ENCODE assay signal across 21 cellular contexts in the genomic region with DNA sequence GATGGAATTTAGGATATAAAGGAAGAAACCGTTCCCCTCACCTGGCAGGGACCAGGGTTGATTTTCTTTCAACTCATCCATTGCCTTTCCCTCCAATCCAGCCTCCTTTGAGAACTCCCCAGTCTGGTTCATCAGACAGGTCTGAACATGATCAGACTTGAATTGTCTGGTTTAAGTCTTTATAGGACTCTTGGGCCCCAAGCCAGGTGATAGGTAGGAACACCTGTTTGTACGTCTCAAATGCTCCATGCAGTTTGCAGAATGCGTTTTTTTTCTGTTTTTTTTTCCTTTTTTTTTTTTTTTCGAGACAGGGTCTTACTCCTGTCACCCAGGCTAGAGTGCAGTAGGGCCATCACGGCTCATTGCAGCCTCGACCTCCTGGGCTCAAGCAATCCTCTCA. TPM values are rescaled to one million over a fixed set of nuclear protein-coding genes. Genes with fewer than 3 reads are reported as not detected.
DNase-seq lines count a peak whose midpoint lies in the region; FAIRE-seq and TF ChIP-seq lines count a peak whose summit lies in the region.
"Had no signal": no experiment of that assay in that cellular context is flagged by ENCODE, and none has a peak within 500 bp of the region (broad histone marks: within the 10 kb centered on the region; RNA-seq: fewer than 3 reads in every experiment).

No MANE protein-coding gene starts in this region.

- CTCF ChIA-PET in Caco-2 (lab: Charles Lee), result no interaction called here

- H3K9ac ChIP-seq in astrocyte (ENCODE audit: low read length), result no peak overlapping the region
- H3K9ac ChIP-seq: BLaER1 had no signal

- H3K4me2 ChIP-seq in astrocyte (ENCODE audit: low read length), result no peak overlapping the region
- H3K4me2 ChIP-seq: BLaER1 had no signal

- POLR2A ChIA-PET in Caco-2 (lab: Charles Lee), result no interaction called here

- no peaks in the 10 kb centered on the region for H3K9me3 Mint-ChIP-seq in astrocyte (ENCODE audit: unreplicated experiment)
- no peaks in the 10 kb centered on the region for H3K9me3 Mint-ChIP-seq in Caco-2 (ENCODE audit: unreplicated experiment)
- H3K9me3 Mint-ChIP-seq: activated naive CD4-positive, alpha-beta T cell treated with anti-CD3 and anti-CD28 coated beads, Interleukin-2, amount 10 ng/mL, durations not matched to agents 7 days and 5 days; stimulated activated naive B cell treated with anti-CD40 and anti-IgM and Interleukin-4, amounts not matched to agents 10 μg/mL and 1 μg/mL and 100 μg/mL, for 72 hours had no signal

- no TSS peak for BruUV-seq in Caco-2 (replicated peaks; lab: Mats Ljungman, UMichigan)

- no peaks in the 10 kb centered on the region for H4K20me1 ChIP-seq in astrocyte (ENCODE audit: insufficient read depth, low read length)
- H4K20me1 ChIP-seq: BLaER1 had no signal

- H3K27ac ChIP-seq in astrocyte (ENCODE audit: low read depth, low read length), result no peak overlapping the region
- peak overlapping the region; percentile 54 for H3K27ac ChIP-seq in suprapubic skin
- H3K27ac ChIP-seq: 22Rv1, ascending aorta, BLaER1, Peyer's patch, right atrium auricular region, transverse colon had no signal

- H3K27me3 Mint-ChIP-seq in astrocyte (ENCODE audit: low read depth, unreplicated experiment), result no peaks in the 10 kb centered on the region
- no peaks in the 10 kb centered on the region for H3K27me3 Mint-ChIP-seq in Caco-2 (ENCODE audit: insufficient read depth, unreplicated experiment)
- H3K27me3 Mint-ChIP-seq: stimulated activated naive B cell treated with anti-CD40 and anti-IgM and Interleukin-4, amounts not matched to agents 10 μg/mL and 1 μg/mL and 100 μg/mL, for 72 hours had no signal

- 47% methylated on average over 6 of the region's 6 CpGs for WGBS in suprapubic skin

- H3K4me3 Mint-ChIP-seq in astrocyte (ENCODE audit: unreplicated experiment), result peak overlapping the region; percentile 45
- no peak overlapping the region for H3K4me3 Mint-ChIP-seq in Caco-2 (ENCODE audit: unreplicated experiment)
- H3K4me3 Mint-ChIP-seq: activated naive CD4-positive, alpha-beta T cell treated with anti-CD3 and anti-CD28 coated beads, Interleukin-2, amount 10 ng/mL, durations not matched to agents 7 days and 5 days; endodermal cell; stimulated activated naive B cell treated with anti-CD40 and anti-IgM and Interleukin-4, amounts not matched to agents 10 μg/mL and 1 μg/mL and 100 μg/mL, for 72 hours had no signal

- DNase-seq in DMS 273 (lab: John Stamatoyannopoulos, UW; ENCODE audit: unreplicated experiment) (peak; percentile 47), DMS 273 treated with DMSO at 0.1 percent for 48 hours (lab: John Stamatoyannopoulos, UW) (no peak), NCI-H2171 (lab: John Stamatoyannopoulos, UW) (peak; percentile 99), astrocyte (ENCODE audit: low read depth) (no peak), suprapubic skin (ENCODE audit: low spot score in 2 of 2) (no peak), pons (ENCODE audit: low spot score) (no peak), Caco-2 (no peak), HuH-7.5 (ENCODE audit: low spot score) (no peak)
- DNase-seq: activated CD4-positive, alpha-beta T cell treated with anti-CD3 and anti-CD28 coated beads, Interleukin-2, amount 50 U/mL, for 1 hour; activated naive CD4-positive, alpha-beta T cell treated with anti-CD3 and anti-CD28 coated beads, Interleukin-2, amount 10 ng/mL, durations not matched to agents 7 days and 5 days; endodermal cell; left cardiac atrium; NCI-H774; Peyer's patch; stimulated activated naive B cell treated with anti-CD40 and anti-IgM and Interleukin-4, amounts not matched to agents 10 μg/mL and 1 μg/mL and 100 μg/mL, for 72 hours; transverse colon had no signal

- H3K79me2 ChIP-seq in astrocyte (ENCODE audit: insufficient read depth, low read length), result peaks cover 4% of the 10 kb centered on the region

- intact Hi-C loops in Caco-2 (cut with micrococcal nuclease; ENCODE audit: unreplicated experiment), result no loop called here

- H3K9me3 ChIP-seq in astrocyte (ENCODE audit: insufficient read depth, low read depth, low read length) (no peaks in the 10 kb centered on the region), suprapubic skin (no peaks in the 10 kb centered on the region), Caco-2 (no peaks in the 10 kb centered on the region)
- H3K9me3 ChIP-seq: ascending aorta, BLaER1, Peyer's patch, right atrium auricular region, transverse colon had no signal

- no peak for TF ChIP-seq POLR2A in suprapubic skin (IDR thresholded peaks at IDR 0.05)

- peaks cover 16% of the 10 kb centered on the region for H3K4me1 Mint-ChIP-seq in astrocyte (ENCODE audit: low read depth, unreplicated experiment)
- H3K4me1 Mint-ChIP-seq in Caco-2 (ENCODE audit: low read depth, unreplicated experiment), result peaks cover 28% of the 10 kb centered on the region
- H3K4me1 Mint-ChIP-seq: endodermal cell had no signal

- H3K36me3 ChIP-seq in astrocyte (ENCODE audit: insufficient read depth, low read length) (no peaks in the 10 kb centered on the region), suprapubic skin (no peaks in the 10 kb centered on the region), Caco-2 (ENCODE audit: control insufficient read depth, insufficient read depth, low read length) (no peaks in the 10 kb centered on the region)
- H3K36me3 ChIP-seq: ascending aorta, BLaER1, Peyer's patch, right atrium auricular region, transverse colon had no signal

- H3K36me3 Mint-ChIP-seq in astrocyte (ENCODE audit: low read depth, unreplicated experiment) (peaks cover 4% of the 10 kb centered on the region), Caco-2 (ENCODE audit: insufficient read depth, unreplicated experiment) (peaks cover 20% of the 10 kb centered on the region)
- H3K36me3 Mint-ChIP-seq: activated naive CD4-positive, alpha-beta T cell treated with anti-CD3 and anti-CD28 coated beads, Interleukin-2, amount 10 ng/mL, durations not matched to agents 7 days and 5 days; stimulated activated naive B cell treated with anti-CD40 and anti-IgM and Interleukin-4, amounts not matched to agents 10 μg/mL and 1 μg/mL and 100 μg/mL, for 72 hours had no signal

- no peak overlapping the region for H3K4me3 ChIP-seq in astrocyte (ENCODE audit: insufficient read depth, low read depth, low read length)
- no peak overlapping the region for H3K4me3 ChIP-seq in suprapubic skin
- H3K4me3 ChIP-seq in Caco-2 (ENCODE audit: low read depth, low read length), result no peak overlapping the region
- H3K4me3 ChIP-seq: ascending aorta, BLaER1, Peyer's patch, right atrium auricular region, transverse colon had no signal

- H3K4me1 ChIP-seq in astrocyte (ENCODE audit: insufficient read depth, low read length) (peaks cover 2% of the 10 kb centered on the region), suprapubic skin (peaks cover 35% of the 10 kb centered on the region), Caco-2 (peaks cover 4% of the 10 kb centered on the region)

- no peak for FAIRE-seq in astrocyte (lab: Jason Lieb, UNC)

- TF ChIP-seq CTCF in astrocyte (IDR thresholded peaks at IDR 0.05; ENCODE audit: insufficient read depth, low read depth, low read length) (no peak), suprapubic skin (IDR thresholded peaks at IDR 0.05) (no peak), Caco-2 (IDR thresholded peaks at IDR 0.05; ENCODE audit: insufficient read depth in 1 of 2, low read depth in 1 of 2, low read length in 1 of 2, severe bottlenecking in 1 of 2, unreplicated experiment in 1 of 2) (no peak)

- H2AFZ ChIP-seq in astrocyte (ENCODE audit: low read depth, low read length), result no peak overlapping the region

- H3K27ac Mint-ChIP-seq in astrocyte (ENCODE audit: unreplicated experiment), result no peak overlapping the region
- no peak overlapping the region for H3K27ac Mint-ChIP-seq in Caco-2 (ENCODE audit: unreplicated experiment)
- H3K27ac Mint-ChIP-seq: activated naive CD4-positive, alpha-beta T cell treated with anti-CD3 and anti-CD28 coated beads, Interleukin-2, amount 10 ng/mL, durations not matched to agents 7 days and 5 days; endodermal cell; stimulated activated naive B cell treated with anti-CD40 and anti-IgM and Interleukin-4, amounts not matched to agents 10 μg/mL and 1 μg/mL and 100 μg/mL, for 72 hours had no signal

- H3K27me3 ChIP-seq in astrocyte (ENCODE audit: insufficient read depth, low read length) (no peaks in the 10 kb centered on the region), suprapubic skin (no peaks in the 10 kb centered on the region), Caco-2 (replicated peaks; ENCODE audit: control insufficient read depth, insufficient read depth, low read length) (no peaks in the 10 kb centered on the region)
- H3K27me3 ChIP-seq: ascending aorta, BLaER1, Peyer's patch, right atrium auricular region, transverse colon had no signal

- no peak for TF ChIP-seq EP300 in suprapubic skin (IDR thresholded peaks at IDR 0.05)

RNA-seq across cellular contexts. Expression of gene CEP250, which starts 4.1 kb away (rescaled TPM):
- 81.2 and 107 TPM in 2 replicates for total RNA-seq in astrocyte
- total RNA-seq in suprapubic skin, result 10 to 100 TPM; 18.8 to 55.4 (median 27.1) TPM
- total RNA-seq in Caco-2 (2022), result 117 and 137 TPM in 2 replicates

RNA-seq across cellular contexts. Expression of gene GDF5, which starts 13.3 kb away (rescaled TPM):
- 12.6 and 15.9 TPM in 2 replicates for total RNA-seq in astrocyte
- total RNA-seq in suprapubic skin, result not detected
- not detected in 2 replicates for total RNA-seq in Caco-2 (2022)
- total RNA-seq: endodermal cell, mononuclear cell, Peyer's patch had no signal

RNA-seq across cellular contexts. Expression of gene UQCC1, which starts 39.5 kb away (rescaled TPM):
- 44.5 and 49.0 TPM in 2 replicates for total RNA-seq in astrocyte
- 10 to 100 TPM; 22.5 to 85.7 (median 32.1) TPM for total RNA-seq in suprapubic skin
- 91.9 and 96.9 TPM in 2 replicates for total RNA-seq in Caco-2 (2022)

Comparison
In these comparisons a context has a peak if more than half of its experiments do, and no peak if none do; other contexts are left out.
1. DNase-seq: peak in DMS 273 (single experiment) and NCI-H2171 (single experiment); none in DMS 273 treated with DMSO at 0.1 percent for 48 hours (single experiment), astrocyte (single experiment), suprapubic skin (0 of 2), pons (single experiment), Caco-2 (0 of 2) and HuH-7.5 (single experiment).
2. RNA of gene GDF5, which starts 13.3 kb away (total RNA-seq): 12.6 to 15.9 TPM in astrocyte; not detected in suprapubic skin and not detected in Caco-2; every median in the first group is over 10 times any median in the second.